2 cellular contexts compared by ENCODE assay signal in the genomic region with DNA sequence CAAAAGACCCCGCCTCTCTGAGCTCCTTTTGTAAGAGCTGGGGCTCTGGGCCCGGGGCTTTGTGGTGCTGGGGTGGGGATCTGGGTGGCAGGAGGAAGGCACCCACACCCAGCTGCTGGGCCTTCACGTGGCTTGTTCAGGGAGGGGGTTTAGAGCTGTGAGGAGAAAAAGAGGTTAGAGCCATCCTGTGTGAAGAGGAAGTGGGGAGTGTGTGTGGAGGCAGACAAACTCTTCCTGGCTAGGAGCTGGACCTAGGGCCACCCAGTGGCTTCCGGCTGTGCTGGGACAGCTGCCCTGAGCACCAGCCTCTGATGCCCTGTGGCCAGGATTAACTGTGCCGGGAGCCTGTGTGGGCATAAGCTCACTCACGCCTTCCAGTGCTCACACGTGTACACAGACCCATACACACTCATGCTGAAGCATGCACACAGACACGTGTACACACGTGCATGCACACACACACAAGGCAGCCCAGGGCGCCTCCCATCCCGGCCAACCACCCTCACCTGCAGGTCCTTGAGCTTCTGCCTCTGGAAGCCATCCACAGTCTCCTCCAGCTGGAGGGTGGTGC.
TF ChIP-seq lines count a peak whose summit lies in the region.

No MANE protein-coding gene starts in this region.

TF ChIP-seq in HepG2, 621 proteins besides CTCF, POLR2A, EP300 and RAD21:
- no peak for TF ChIP-seq HMGXB3 (CRISPR knock-in tag; IDR thresholded peaks at IDR 0.05; ENCODE audit: borderline replicate concordance)
- TF ChIP-seq MNT (IDR thresholded peaks at IDR 0.05): peak; percentile 89

TF ChIP-seq in GM23338, 12 proteins besides CTCF, POLR2A, EP300 and RAD21 (continued from another document):
- TF ChIP-seq, protein P1, sequence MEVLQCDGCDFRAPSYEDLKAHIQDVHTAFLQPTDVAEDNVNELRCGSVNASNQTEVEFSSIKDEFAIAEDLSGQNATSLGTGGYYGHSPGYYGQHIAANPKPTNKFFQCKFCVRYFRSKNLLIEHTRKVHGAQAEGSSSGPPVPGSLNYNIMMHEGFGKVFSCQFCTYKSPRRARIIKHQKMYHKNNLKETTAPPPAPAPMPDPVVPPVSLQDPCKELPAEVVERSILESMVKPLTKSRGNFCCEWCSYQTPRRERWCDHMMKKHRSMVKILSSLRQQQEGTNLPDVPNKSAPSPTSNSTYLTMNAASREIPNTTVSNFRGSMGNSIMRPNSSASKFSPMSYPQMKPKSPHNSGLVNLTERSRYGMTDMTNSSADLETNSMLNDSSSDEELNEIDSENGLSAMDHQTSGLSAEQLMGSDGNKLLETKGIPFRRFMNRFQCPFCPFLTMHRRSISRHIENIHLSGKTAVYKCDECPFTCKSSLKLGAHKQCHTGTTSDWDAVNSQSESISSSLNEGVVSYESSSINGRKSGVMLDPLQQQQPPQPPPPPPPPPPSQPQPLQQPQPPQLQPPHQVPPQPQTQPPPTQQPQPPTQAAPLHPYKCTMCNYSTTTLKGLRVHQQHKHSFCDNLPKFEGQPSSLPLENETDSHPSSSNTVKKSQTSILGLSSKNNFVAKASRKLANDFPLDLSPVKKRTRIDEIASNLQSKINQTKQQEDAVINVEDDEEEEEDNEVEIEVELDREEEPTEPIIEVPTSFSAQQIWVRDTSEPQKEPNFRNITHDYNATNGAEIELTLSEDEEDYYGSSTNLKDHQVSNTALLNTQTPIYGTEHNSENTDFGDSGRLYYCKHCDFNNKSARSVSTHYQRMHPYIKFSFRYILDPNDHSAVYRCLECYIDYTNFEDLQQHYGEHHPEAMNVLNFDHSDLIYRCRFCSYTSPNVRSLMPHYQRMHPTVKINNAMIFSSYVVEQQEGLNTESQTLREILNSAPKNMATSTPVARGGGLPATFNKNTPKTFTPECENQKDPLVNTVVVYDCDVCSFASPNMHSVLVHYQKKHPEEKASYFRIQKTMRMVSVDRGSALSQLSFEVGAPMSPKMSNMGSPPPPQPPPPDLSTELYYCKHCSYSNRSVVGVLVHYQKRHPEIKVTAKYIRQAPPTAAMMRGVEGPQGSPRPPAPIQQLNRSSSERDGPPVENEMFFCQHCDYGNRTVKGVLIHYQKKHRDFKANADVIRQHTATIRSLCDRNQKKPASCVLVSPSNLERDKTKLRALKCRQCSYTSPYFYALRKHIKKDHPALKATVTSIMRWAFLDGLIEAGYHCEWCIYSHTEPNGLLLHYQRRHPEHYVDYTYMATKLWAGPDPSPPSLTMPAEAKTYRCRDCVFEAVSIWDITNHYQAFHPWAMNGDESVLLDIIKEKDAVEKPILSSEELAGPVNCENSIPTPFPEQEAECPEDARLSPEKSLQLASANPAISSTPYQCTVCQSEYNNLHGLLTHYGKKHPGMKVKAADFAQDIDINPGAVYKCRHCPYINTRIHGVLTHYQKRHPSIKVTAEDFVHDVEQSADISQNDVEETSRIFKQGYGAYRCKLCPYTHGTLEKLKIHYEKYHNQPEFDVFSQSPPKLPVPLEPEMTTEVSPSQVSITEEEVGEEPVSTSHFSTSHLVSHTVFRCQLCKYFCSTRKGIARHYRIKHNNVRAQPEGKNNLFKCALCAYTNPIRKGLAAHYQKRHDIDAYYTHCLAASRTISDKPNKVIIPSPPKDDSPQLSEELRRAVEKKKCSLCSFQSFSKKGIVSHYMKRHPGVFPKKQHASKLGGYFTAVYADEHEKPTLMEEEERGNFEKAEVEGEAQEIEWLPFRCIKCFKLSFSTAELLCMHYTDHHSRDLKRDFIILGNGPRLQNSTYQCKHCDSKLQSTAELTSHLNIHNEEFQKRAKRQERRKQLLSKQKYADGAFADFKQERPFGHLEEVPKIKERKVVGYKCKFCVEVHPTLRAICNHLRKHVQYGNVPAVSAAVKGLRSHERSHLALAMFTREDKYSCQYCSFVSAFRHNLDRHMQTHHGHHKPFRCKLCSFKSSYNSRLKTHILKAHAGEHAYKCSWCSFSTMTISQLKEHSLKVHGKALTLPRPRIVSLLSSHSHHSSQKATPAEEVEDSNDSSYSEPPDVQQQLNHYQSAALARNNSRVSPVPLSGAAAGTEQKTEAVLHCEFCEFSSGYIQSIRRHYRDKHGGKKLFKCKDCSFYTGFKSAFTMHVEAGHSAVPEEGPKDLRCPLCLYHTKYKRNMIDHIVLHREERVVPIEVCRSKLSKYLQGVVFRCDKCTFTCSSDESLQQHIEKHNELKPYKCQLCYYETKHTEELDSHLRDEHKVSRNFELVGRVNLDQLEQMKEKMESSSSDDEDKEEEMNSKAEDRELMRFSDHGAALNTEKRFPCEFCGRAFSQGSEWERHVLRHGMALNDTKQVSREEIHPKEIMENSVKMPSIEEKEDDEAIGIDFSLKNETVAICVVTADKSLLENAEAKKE (CRISPR knock-in tag; IDR thresholded peaks at IDR 0.05): no peak
- no peak for TF ChIP-seq REST (IDR thresholded peaks at IDR 0.05; ENCODE audit: unreplicated experiment)
- no peak for TF ChIP-seq ZNF114 (CRISPR knock-in tag; IDR thresholded peaks at IDR 0.05)
- TF ChIP-seq ETS1 (IDR thresholded peaks at IDR 0.05): no peak
- TF ChIP-seq STAT1 (IDR thresholded peaks at IDR 0.05; ENCODE audit: unreplicated experiment): no peak
- TF ChIP-seq POLR2AphosphoS5 (IDR thresholded peaks at IDR 0.05; ENCODE audit: low read depth): no peak
- TF ChIP-seq EZH2phosphoT487 (IDR thresholded peaks at IDR 0.05; ENCODE audit: unreplicated experiment): no peak
- no peak for TF ChIP-seq NANOG (IDR thresholded peaks at IDR 0.05; ENCODE audit: borderline replicate concordance)
- TF ChIP-seq JUNB (IDR thresholded peaks at IDR 0.05; ENCODE audit: unreplicated experiment): no peak
- no peak for TF ChIP-seq ZNF331 (CRISPR knock-in tag; IDR thresholded peaks at IDR 0.05; ENCODE audit: low read depth)
